In genomic region chr10:22436526-22436892, GRCh38 we compare ENCODE assay signal across 8 cellular contexts.
DNase-seq lines count a peak whose midpoint lies in the region; ATAC-seq and TF ChIP-seq lines count a peak whose summit lies in the region.

No MANE protein-coding gene starts in this region.

- no peaks in the 10 kb centered on the region for H3K9me3 ChIP-seq in heart right ventricle
- H3K9me3 ChIP-seq in smooth muscle cell (replicated peaks; ENCODE audit: low read depth) = no peaks in the 10 kb centered on the region

- peak; percentile 44 for DNase-seq in activated CD4-positive, alpha-beta T cell treated with anti-CD3 and anti-CD28 coated beads for 48 hours
- no peak for DNase-seq in activated CD4-positive, alpha-beta T cell treated with anti-CD3 and anti-CD28 coated beads, Interleukin-2, amount 50 U/mL, for 1 hour
- peak; percentile 67 to 73 for DNase-seq in activated T-cell treated with anti-CD3 and anti-CD28 coated beads, Interleukin-2, amount 50 U/mL, for 48 hours
- DNase-seq in heart right ventricle (no peak), smooth muscle cell (lab: John Stamatoyannopoulos, UW; ENCODE audit: unreplicated experiment) (no peak), T1000 (lab: John Stamatoyannopoulos, UW) (no peak)

- H3K27me3 ChIP-seq in heart right ventricle = peaks cover 0 to 15% (median 0%) of the 10 kb centered on the region in 7 donors
- H3K27me3 ChIP-seq in smooth muscle cell (ENCODE audit: low read depth) = no peaks in the 10 kb centered on the region

- peak overlapping the region; percentile 87 for H3K9ac ChIP-seq in smooth muscle cell (ENCODE audit: low read depth)

- peaks cover 16% of the 10 kb centered on the region for H3F3A ChIP-seq in smooth muscle cell (ENCODE audit: low read depth)

- TF ChIP-seq CTCF in heart right ventricle (IDR thresholded peaks at IDR 0.05) (no peak), smooth muscle cell (IDR thresholded peaks at IDR 0.05; ENCODE audit: borderline replicate concordance, insufficient read depth, poor library complexity, severe bottlenecking) (no peak)

- intact Hi-C loops in heart right ventricle (cut with DNase I) = loop anchor here in 7 of 10 donors (2.0 to 10.0 kb wide), 8 partner anchors 92 to 548 kb away; partner anchors contain the start of genes DNAJC1 (in 7 of the 7), SPAG6 (in 3 of the 7) and COMMD3 (in 1 of the 7)

- H3K4me3 ChIP-seq in heart right ventricle = peak overlapping the region; percentile 65 to 88 (median 78)
- H3K4me3 ChIP-seq in smooth muscle cell = peak overlapping the region; percentile 89

- H3K36me3 ChIP-seq in heart right ventricle = no peaks in the 10 kb centered on the region
- no peaks in the 10 kb centered on the region for H3K36me3 ChIP-seq in smooth muscle cell (ENCODE audit: low read depth)

- H3K79me2 ChIP-seq in smooth muscle cell (ENCODE audit: low read depth) = no peaks in the 10 kb centered on the region

- peak overlapping the region; percentile 96 for H3K4me2 ChIP-seq in smooth muscle cell

- H4K20me1 ChIP-seq in smooth muscle cell (ENCODE audit: low read depth) = no peaks in the 10 kb centered on the region

- H3K27ac ChIP-seq in heart right ventricle (peak overlapping the region; percentile 91 to 98 (median 95)), smooth muscle cell (ENCODE audit: low read depth) (peak overlapping the region; percentile 79)

- WGBS in heart right ventricle, 2 donors = 8 to 11% methylated on average over 30 to 35 of the region's 35 CpGs
- WGBS in smooth muscle cell (ENCODE audit: low lambda C conversion rate) = 32% methylated on average over 35 of the region's 35 CpGs

- H2AFZ ChIP-seq in smooth muscle cell (ENCODE audit: low read depth) = peak overlapping the region; percentile 100

- H3K4me1 ChIP-seq in heart right ventricle (peaks cover 0 to 29% (median 20%) of the 10 kb centered on the region in 9 donors), smooth muscle cell (ENCODE audit: low read depth) (peaks cover 12% of the 10 kb centered on the region)

- ATAC-seq in HG03025 (IDR thresholded peaks at IDR 0.05; ENCODE audit: low FRiP score, unreplicated experiment) (peak; percentile 39), heart right ventricle (peak in 5 of 8 donors; percentile 23 to 73 (median 45)), GM21360 (IDR thresholded peaks at IDR 0.05; ENCODE audit: unreplicated experiment) (no peak)

Comparison
In these comparisons a context has a peak if more than half of its experiments do, and no peak if none do; other contexts are left out.
1. DNase-seq: peak in activated CD4-positive, alpha-beta T cell treated with anti-CD3 and anti-CD28 coated beads for 48 hours (single experiment) and activated T-cell treated with anti-CD3 and anti-CD28 coated beads, Interleukin-2, amount 50 U/mL, for 48 hours (2 of 2); none in activated CD4-positive, alpha-beta T cell treated with anti-CD3 and anti-CD28 coated beads, Interleukin-2, amount 50 U/mL, for 1 hour (single experiment), heart right ventricle (0 of 2), smooth muscle cell (single experiment) and T1000 (single experiment).